ENCODE assay signal across 8 cellular contexts in the genomic region with DNA sequence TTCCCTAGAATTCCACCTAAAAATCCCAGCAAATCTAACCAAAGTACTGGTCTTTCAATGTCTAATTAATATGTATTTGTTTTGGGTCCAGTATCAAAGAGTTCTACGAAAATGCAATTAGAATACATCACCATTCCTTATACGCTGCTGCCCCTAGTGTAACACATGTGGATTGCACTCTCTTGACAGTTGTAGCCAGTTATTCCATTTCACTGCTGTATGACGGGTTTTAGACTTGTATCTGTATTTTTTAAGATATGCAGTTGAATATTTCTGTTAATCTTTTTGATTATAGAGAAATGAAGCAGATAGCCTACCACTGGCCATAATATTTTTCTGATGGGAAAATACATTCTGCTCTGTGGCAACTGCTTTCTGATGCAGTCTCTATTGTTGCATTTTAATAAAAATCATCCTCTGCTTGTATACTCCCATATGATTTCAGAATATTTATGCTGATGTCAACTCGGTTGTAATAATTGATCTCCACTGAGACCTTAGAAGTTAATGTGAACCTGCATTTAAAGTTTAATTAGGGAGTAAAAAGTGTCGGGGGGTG. TPM values are rescaled to one million over a fixed set of nuclear protein-coding genes. Genes with fewer than 3 reads are reported as not detected.
DNase-seq lines count a peak whose midpoint lies in the region; ATAC-seq, FAIRE-seq and TF ChIP-seq lines count a peak whose summit lies in the region.

No MANE protein-coding gene starts in this region.

- H2AFZ ChIP-seq in ACC112 (ENCODE audit: low read length, unreplicated experiment): no peak overlapping the region

- TF ChIP-seq CTCF in bronchial epithelial cell (IDR thresholded peaks at IDR 0.05; ENCODE audit: insufficient read depth, low read length, severe bottlenecking): peak; percentile 50

- no peak overlapping the region for H3K27ac ChIP-seq in ACC112 (ENCODE audit: low read depth, low read length)
- H3K27ac ChIP-seq in SJCRH30: no peak overlapping the region
- no peak overlapping the region for H3K27ac ChIP-seq in stomach smooth muscle (ENCODE audit: low read length)

- FAIRE-seq in bronchial epithelial cell (lab: Jason Lieb, UNC): no peak

- H3K4me3 ChIP-seq in ACC112 (ENCODE audit: low read depth, low read length) (peak overlapping the region; percentile 47; the same call in 1 of the 2 replicates), SJCRH30 (0 out of 2 replicates have a peak overlapping the region, but pooled peaks have one; percentile 21), bronchial epithelial cell (ENCODE audit: low read depth, low read length) (no peak overlapping the region), stomach smooth muscle (ENCODE audit: low read length in 2 of 2) (peak overlapping the region; percentile 4 to 49)

- H3K4me1 ChIP-seq in ACC112 (ENCODE audit: control insufficient read depth, insufficient read depth, low read length, unreplicated experiment) (no peaks in the 10 kb centered on the region), SJCRH30 (no peaks in the 10 kb centered on the region), stomach smooth muscle (ENCODE audit: control insufficient read depth, insufficient read depth, low read length) (no peaks in the 10 kb centered on the region)

- DNase-seq in EL (peak; percentile 18), SJCRH30 (peak in 1 of 2 experiments; percentile 45), bronchial epithelial cell (ENCODE audit: low read depth) (peak; percentile 23), kidney tubule cell (ENCODE audit: low spot score) (peak; percentile 45)

- H3K9me3 ChIP-seq in SJCRH30 (replicated peaks) (no peaks in the 10 kb centered on the region), stomach smooth muscle (ENCODE audit: control insufficient read depth in 2 of 2, low read length in 2 of 2) (no peaks in the 10 kb centered on the region)

- H3K79me2 ChIP-seq in ACC112 (ENCODE audit: control insufficient read depth, insufficient read depth, low read length, unreplicated experiment): no peaks in the 10 kb centered on the region

- no peak overlapping the region for H3K9ac ChIP-seq in stomach smooth muscle (ENCODE audit: low read length in 2 of 2)

- H3K27me3 ChIP-seq in ACC112 (ENCODE audit: insufficient read depth, low read length) (0 out of 2 replicates have a peak, but pooled peaks cover 3% of the 10 kb centered on the region), SJCRH30 (no peaks in the 10 kb centered on the region), bronchial epithelial cell (ENCODE audit: control insufficient read depth, insufficient read depth, low read length) (no peaks in the 10 kb centered on the region), stomach smooth muscle (ENCODE audit: control insufficient read depth in 1 of 2, insufficient read depth in 2 of 2, low read length in 2 of 2) (peaks cover 0 to 3% of the 10 kb centered on the region in 2 donors)

- ATAC-seq in HG03520 (IDR thresholded peaks at IDR 0.05; ENCODE audit: unreplicated experiment) (peak; percentile 82), HG03442 (IDR thresholded peaks at IDR 0.05; ENCODE audit: unreplicated experiment) (no peak)

- H3K36me3 ChIP-seq in ACC112 (ENCODE audit: insufficient read depth, low read length) (no peaks in the 10 kb centered on the region), SJCRH30 (no peaks in the 10 kb centered on the region), bronchial epithelial cell (ENCODE audit: control insufficient read depth, insufficient read depth, low read length) (no peaks in the 10 kb centered on the region), stomach smooth muscle (ENCODE audit: control insufficient read depth in 2 of 2, insufficient read depth in 2 of 2, low read length in 2 of 2) (no peaks in the 10 kb centered on the region)

RNA-seq across cellular contexts. Expression of a gene that starts 17.1 kb away (rescaled TPM):
- not detected in 2 replicates for total RNA-seq in SJCRH30 (2014; rRNA removed; shearing (Covaris generic))
- total RNA-seq in bronchial epithelial cell: not detected in 2 replicates

RNA-seq across cellular contexts. Expression of a gene that starts 27.0 kb away (rescaled TPM):
- not detected in 2 replicates for total RNA-seq in SJCRH30 (2014; rRNA removed; shearing (Covaris generic))
- not detected in 2 replicates for total RNA-seq in bronchial epithelial cell

RNA-seq across cellular contexts. Expression of a gene that starts 31.0 kb away (rescaled TPM):
- not detected in 2 replicates for total RNA-seq in SJCRH30 (2014; rRNA removed; shearing (Covaris generic))
- not detected in 2 replicates for total RNA-seq in bronchial epithelial cell

RNA-seq across cellular contexts. Expression of a gene that starts 57.6 kb away (rescaled TPM):
- 11.9 and 12.9 TPM in 2 replicates for total RNA-seq in SJCRH30 (2014; rRNA removed; shearing (Covaris generic))
- 7.1 and 14.3 TPM in 2 replicates for total RNA-seq in bronchial epithelial cell
